Comparison of ENCODE assay signal across 8 cellular contexts in the genomic region with DNA sequence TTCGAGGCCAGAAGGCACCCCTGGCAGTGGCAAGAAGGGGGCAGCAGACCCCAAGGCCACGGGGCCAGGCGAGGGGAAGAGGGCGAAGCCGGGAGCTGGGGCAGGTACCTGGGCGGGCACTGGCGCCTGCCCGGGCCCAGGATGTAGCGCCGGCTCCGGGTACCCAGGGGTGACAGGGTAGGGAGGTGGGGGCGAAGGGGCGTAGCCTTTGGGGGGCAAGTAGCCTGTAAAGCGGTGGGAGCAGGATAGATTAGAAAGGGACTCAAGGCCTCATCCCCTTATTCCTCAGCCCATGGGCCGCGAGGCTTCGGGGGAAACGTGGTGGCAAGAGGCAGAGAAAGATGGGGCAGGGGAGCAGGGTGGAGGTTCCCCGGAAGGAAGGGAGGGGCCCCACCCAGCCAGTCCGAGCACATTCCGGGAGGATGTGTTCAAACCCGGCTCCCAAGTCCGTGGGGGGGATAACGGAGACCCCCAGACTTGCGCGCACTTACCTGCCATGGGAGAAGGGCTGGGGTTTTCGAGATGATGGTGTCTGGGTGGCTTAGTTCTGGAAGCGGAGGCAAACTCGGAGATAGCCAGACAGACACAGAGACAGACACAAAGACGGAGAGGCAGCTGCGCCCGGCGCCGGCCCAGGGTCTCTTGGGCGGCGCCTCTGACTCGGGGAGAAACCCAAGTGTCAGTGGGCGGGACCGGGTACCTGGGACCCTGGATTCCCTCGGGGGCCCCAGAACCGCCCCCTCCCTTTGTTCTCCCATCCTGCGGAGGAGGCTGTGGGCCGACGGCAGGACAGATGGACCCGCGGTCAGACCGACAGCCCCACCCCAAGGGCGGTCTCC. TPM values are rescaled to one million over a fixed set of nuclear protein-coding genes. Genes with fewer than 3 reads are reported as not detected.
DNase-seq lines count a peak whose midpoint lies in the region; ATAC-seq and TF ChIP-seq lines count a peak whose summit lies in the region.

No MANE protein-coding gene starts in this region.

- H3K4me1 Mint-ChIP-seq in activated T-helper 2 cell treated with anti-CD3 and anti-CD28 coated beads, Interferon-gamma antibody, Interleukin-2, Interleukin-4, amounts not matched to agents 10 μg/mL and 5 μg/mL and 100 μg/mL, durations not matched to agents 14 hours and 24 hours and 36 hours (ENCODE audit: low read depth), result peaks cover 15% of the 10 kb centered on the region
- H3K4me1 Mint-ChIP-seq in glutamatergic neuron (ENCODE audit: low read depth, unreplicated experiment), result peaks cover 6% of the 10 kb centered on the region

- peak overlapping the region; percentile 83 for H3K27ac Mint-ChIP-seq in activated T-helper 2 cell treated with anti-CD3 and anti-CD28 coated beads, Interferon-gamma antibody, Interleukin-2, Interleukin-4, amounts not matched to agents 10 μg/mL and 5 μg/mL and 100 μg/mL, durations not matched to agents 14 hours and 24 hours and 36 hours
- H3K27ac Mint-ChIP-seq in glutamatergic neuron (ENCODE audit: unreplicated experiment), result peak overlapping the region; percentile 88

- DNase-seq in NCI-H2171 treated with DMSO at 0.1 percent for 48 hours (lab: John Stamatoyannopoulos, UW) (peak; percentile 71), glutamatergic neuron (peak; percentile 42), retina (peak; percentile 75), hippocampal formation (lab: John Stamatoyannopoulos, UW) (no peak), cerebellum (ENCODE audit: low spot score) (no peak)
- peak; percentile 28 for DNase-seq in activated T-helper 2 cell treated with anti-CD3 and anti-CD28 coated beads, Interferon-gamma antibody, Interleukin-2, Interleukin-4, amounts not matched to agents 10 μg/mL and 5 μg/mL and 100 μg/mL, durations not matched to agents 14 hours and 24 hours and 36 hours (ENCODE audit: low spot score)

- TF ChIP-seq CTCF in glutamatergic neuron (IDR thresholded peaks at IDR 0.05; ENCODE audit: partially characterized antibody, unreplicated experiment), result peak; percentile 21

- intact Hi-C loops in activated T-helper 2 cell treated with anti-CD3 and anti-CD28 coated beads, Interferon-gamma antibody, Interleukin-2, Interleukin-4, amounts not matched to agents 10 μg/mL and 5 μg/mL and 100 μg/mL, durations not matched to agents 14 hours and 24 hours and 36 hours (cut with micrococcal nuclease), result loop anchor here (1.0 to 5.0 kb wide), 2 partner anchors 10 to 42 kb away; a partner anchor contains a TSS

- no peaks in the 10 kb centered on the region for H3K9me3 Mint-ChIP-seq in activated T-helper 2 cell treated with anti-CD3 and anti-CD28 coated beads, Interferon-gamma antibody, Interleukin-2, Interleukin-4, amounts not matched to agents 10 μg/mL and 5 μg/mL and 100 μg/mL, durations not matched to agents 14 hours and 24 hours and 36 hours
- H3K9me3 Mint-ChIP-seq in glutamatergic neuron (ENCODE audit: unreplicated experiment), result peaks cover 9% of the 10 kb centered on the region

- peaks cover 25% of the 10 kb centered on the region for H3K36me3 Mint-ChIP-seq in activated T-helper 2 cell treated with anti-CD3 and anti-CD28 coated beads, Interferon-gamma antibody, Interleukin-2, Interleukin-4, amounts not matched to agents 10 μg/mL and 5 μg/mL and 100 μg/mL, durations not matched to agents 14 hours and 24 hours and 36 hours (ENCODE audit: low read depth)
- peaks cover 6% of the 10 kb centered on the region for H3K36me3 Mint-ChIP-seq in glutamatergic neuron (ENCODE audit: unreplicated experiment)

- peak overlapping the region; percentile 94 for H3K4me3 Mint-ChIP-seq in activated T-helper 2 cell treated with anti-CD3 and anti-CD28 coated beads, Interferon-gamma antibody, Interleukin-2, Interleukin-4, amounts not matched to agents 10 μg/mL and 5 μg/mL and 100 μg/mL, durations not matched to agents 14 hours and 24 hours and 36 hours (ENCODE audit: low read depth)
- peak overlapping the region; percentile 90 for H3K4me3 Mint-ChIP-seq in glutamatergic neuron (ENCODE audit: unreplicated experiment)

- no peaks in the 10 kb centered on the region for H3K27me3 Mint-ChIP-seq in activated T-helper 2 cell treated with anti-CD3 and anti-CD28 coated beads, Interferon-gamma antibody, Interleukin-2, Interleukin-4, amounts not matched to agents 10 μg/mL and 5 μg/mL and 100 μg/mL, durations not matched to agents 14 hours and 24 hours and 36 hours (ENCODE audit: low read depth)
- peaks cover 9% of the 10 kb centered on the region for H3K27me3 Mint-ChIP-seq in glutamatergic neuron (ENCODE audit: unreplicated experiment)

- ATAC-seq in GM18502 (IDR thresholded peaks at IDR 0.05; ENCODE audit: poor library complexity, unreplicated experiment), result peak; percentile 46
- peak; percentile 38 for ATAC-seq in HG02610 (IDR thresholded peaks at IDR 0.05; ENCODE audit: unreplicated experiment)

RNA-seq across cellular contexts. Expression of a gene that starts 0.5 kb away (rescaled TPM):
- total RNA-seq in activated T-helper 2 cell treated with anti-CD3 and anti-CD28 coated beads, Interferon-gamma antibody, Interleukin-2, Interleukin-4, amounts not matched to agents 10 μg/mL and 5 μg/mL and 100 μg/mL, durations not matched to agents 14 hours and 24 hours and 36 hours, result 75.4 and 76.2 TPM in 2 replicates
- total RNA-seq in glutamatergic neuron (ENCODE audit: unreplicated experiment) (78.1 TPM), cerebellum (15.0 TPM)

RNA-seq across cellular contexts. Expression of a gene that starts 10.1 kb away (rescaled TPM):
- total RNA-seq in activated T-helper 2 cell treated with anti-CD3 and anti-CD28 coated beads, Interferon-gamma antibody, Interleukin-2, Interleukin-4, amounts not matched to agents 10 μg/mL and 5 μg/mL and 100 μg/mL, durations not matched to agents 14 hours and 24 hours and 36 hours, result 67.3 and 67.7 TPM in 2 replicates
- total RNA-seq in glutamatergic neuron (ENCODE audit: unreplicated experiment) (51.6 TPM), cerebellum (36.0 TPM)

RNA-seq across cellular contexts. Expression of a gene that starts 12.9 kb away (rescaled TPM):
- total RNA-seq in activated T-helper 2 cell treated with anti-CD3 and anti-CD28 coated beads, Interferon-gamma antibody, Interleukin-2, Interleukin-4, amounts not matched to agents 10 μg/mL and 5 μg/mL and 100 μg/mL, durations not matched to agents 14 hours and 24 hours and 36 hours, result 4.0 and 5.2 TPM in 2 replicates
- total RNA-seq in glutamatergic neuron (ENCODE audit: unreplicated experiment) (0.34 TPM), cerebellum (0.36 TPM)

RNA-seq across cellular contexts. Expression of a gene that starts 13.8 kb away (rescaled TPM):
- 3.9 and 4.2 TPM in 2 replicates for total RNA-seq in activated T-helper 2 cell treated with anti-CD3 and anti-CD28 coated beads, Interferon-gamma antibody, Interleukin-2, Interleukin-4, amounts not matched to agents 10 μg/mL and 5 μg/mL and 100 μg/mL, durations not matched to agents 14 hours and 24 hours and 36 hours
- total RNA-seq in glutamatergic neuron (ENCODE audit: unreplicated experiment), result 90.8 TPM
- 11.8 TPM for total RNA-seq in cerebellum

RNA-seq across cellular contexts. Expression of a gene that starts 26.3 kb away (rescaled TPM):
- not detected in 2 replicates for total RNA-seq in activated T-helper 2 cell treated with anti-CD3 and anti-CD28 coated beads, Interferon-gamma antibody, Interleukin-2, Interleukin-4, amounts not matched to agents 10 μg/mL and 5 μg/mL and 100 μg/mL, durations not matched to agents 14 hours and 24 hours and 36 hours
- total RNA-seq in glutamatergic neuron (ENCODE audit: unreplicated experiment) (not detected), cerebellum (not detected)

Comparison
In these comparisons a context has a peak if more than half of its experiments do, and no peak if none do; other contexts are left out.
1. DNase-seq: peak in NCI-H2171 treated with DMSO at 0.1 percent for 48 hours (single experiment), activated T-helper 2 cell treated with anti-CD3 and anti-CD28 coated beads, Interferon-gamma antibody, Interleukin-2, Interleukin-4, amounts not matched to agents 10 μg/mL and 5 μg/mL and 100 μg/mL, durations not matched to agents 14 hours and 24 hours and 36 hours (single experiment), glutamatergic neuron (single experiment) and retina (single experiment); none in hippocampal formation (0 of 2) and cerebellum (single experiment).